ENCODE assay signal across 2 cellular contexts in genomic region chr1:64913361-64914015, GRCh38.
TF ChIP-seq lines count a peak whose summit lies in the region.

No MANE protein-coding gene starts in this region.

TF ChIP-seq in K562, 482 proteins besides CTCF, POLR2A, EP300 and RAD21:
- TF ChIP-seq ZNF551 (CRISPR knock-in tag; IDR thresholded peaks at IDR 0.05) = no peak
- no peak for TF ChIP-seq HMGN3 (IDR thresholded peaks at IDR 0.05; ENCODE audit: borderline replicate concordance, extremely low read depth, insufficient read length, low read depth, low read length)
- no peak for TF ChIP-seq YY1 (IDR thresholded peaks at IDR 0.05; ENCODE audit: borderline replicate concordance in 1 of 3, control insufficient read depth in 1 of 3, extremely low read depth in 1 of 3, insufficient read depth in 3 of 3, insufficient read length in 1 of 3, insufficient replicate concordance in 2 of 3, low read depth in 1 of 3, low read length in 2 of 3)
- TF ChIP-seq RNF2 (IDR thresholded peaks at IDR 0.05) = no peak
- no peak for TF ChIP-seq ZNF253 (CRISPR knock-in tag; conservative IDR thresholded peaks at IDR 0.05)

TF ChIP-seq in SK-N-SH, 30 proteins besides CTCF, POLR2A, EP300 and RAD21:
- TF ChIP-seq RXRA (IDR thresholded peaks at IDR 0.05; ENCODE audit: borderline replicate concordance, low read depth) = no peak
- no peak for TF ChIP-seq PBX3 (IDR thresholded peaks at IDR 0.05)
- TF ChIP-seq, protein P1, sequence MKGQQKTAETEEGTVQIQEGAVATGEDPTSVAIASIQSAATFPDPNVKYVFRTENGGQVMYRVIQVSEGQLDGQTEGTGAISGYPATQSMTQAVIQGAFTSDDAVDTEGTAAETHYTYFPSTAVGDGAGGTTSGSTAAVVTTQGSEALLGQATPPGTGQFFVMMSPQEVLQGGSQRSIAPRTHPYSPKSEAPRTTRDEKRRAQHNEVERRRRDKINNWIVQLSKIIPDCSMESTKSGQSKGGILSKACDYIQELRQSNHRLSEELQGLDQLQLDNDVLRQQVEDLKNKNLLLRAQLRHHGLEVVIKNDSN (IDR thresholded peaks at IDR 0.05; ENCODE audit: borderline replicate concordance, low read depth) = no peak
- TF ChIP-seq NFIC (IDR thresholded peaks at IDR 0.05; ENCODE audit: borderline replicate concordance) = no peak
- TF ChIP-seq SIN3A (IDR thresholded peaks at IDR 0.05; ENCODE audit: borderline replicate concordance, low read depth, low read length) = no peak
- no peak for TF ChIP-seq FOSL2 (IDR thresholded peaks at IDR 0.05; ENCODE audit: borderline replicate concordance, low read depth)
- no peak for TF ChIP-seq TAF1 (IDR thresholded peaks at IDR 0.05; ENCODE audit: borderline replicate concordance, low read depth, low read length)
- no peak for TF ChIP-seq NRF1 (IDR thresholded peaks at IDR 0.05; ENCODE audit: low read depth, low read length)
- no peak for TF ChIP-seq ELF1 (IDR thresholded peaks at IDR 0.05)
- TF ChIP-seq RFX5 (IDR thresholded peaks at IDR 0.05; ENCODE audit: low read length) = no peak
- TF ChIP-seq JUND (IDR thresholded peaks at IDR 0.05) = no peak
- no peak for TF ChIP-seq REST (IDR thresholded peaks at IDR 0.05; ENCODE audit: low read depth, low read length)
- TF ChIP-seq FOXM1 (IDR thresholded peaks at IDR 0.05; ENCODE audit: low read depth) = no peak
- TF ChIP-seq TCF12 (IDR thresholded peaks at IDR 0.05) = no peak
- no peak for TF ChIP-seq MXI1 (IDR thresholded peaks at IDR 0.05; ENCODE audit: low read depth, low read length)
- TF ChIP-seq FOXJ3 (CRISPR knock-in tag; IDR thresholded peaks at IDR 0.05) = no peak
- TF ChIP-seq, protein P2, sequence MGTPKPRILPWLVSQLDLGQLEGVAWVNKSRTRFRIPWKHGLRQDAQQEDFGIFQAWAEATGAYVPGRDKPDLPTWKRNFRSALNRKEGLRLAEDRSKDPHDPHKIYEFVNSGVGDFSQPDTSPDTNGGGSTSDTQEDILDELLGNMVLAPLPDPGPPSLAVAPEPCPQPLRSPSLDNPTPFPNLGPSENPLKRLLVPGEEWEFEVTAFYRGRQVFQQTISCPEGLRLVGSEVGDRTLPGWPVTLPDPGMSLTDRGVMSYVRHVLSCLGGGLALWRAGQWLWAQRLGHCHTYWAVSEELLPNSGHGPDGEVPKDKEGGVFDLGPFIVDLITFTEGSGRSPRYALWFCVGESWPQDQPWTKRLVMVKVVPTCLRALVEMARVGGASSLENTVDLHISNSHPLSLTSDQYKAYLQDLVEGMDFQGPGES (IDR thresholded peaks at IDR 0.05; ENCODE audit: low read depth, low read length) = no peak
